20 cellular contexts compared by ENCODE assay signal in genomic region chr11:68357568-68357967, GRCh38. TPM values are rescaled to one million over a fixed set of nuclear protein-coding genes. Genes with fewer than 3 reads are reported as not detected.
A peak's percentile ranks its signal among the peaks of the same experiment; 100 is the strongest.
DNase-seq lines count a peak whose midpoint lies in the region; ATAC-seq and TF ChIP-seq lines count a peak whose summit lies in the region.
"Had no signal": no experiment of that assay in that cellular context is flagged by ENCODE, and none has a peak within 500 bp of the region (broad histone marks: within the 10 kb centered on the region; RNA-seq: fewer than 3 reads in every experiment).

No MANE protein-coding gene starts in this region.

- H3K9me3 ChIP-seq in gastroesophageal sphincter (no peaks in the 10 kb centered on the region), mesenchymal stem cell (ENCODE audit: control insufficient read depth, low read length) (peaks cover 9% of the 10 kb centered on the region), thyroid gland (no peaks in the 10 kb centered on the region)

- no peak overlapping the region for H3K4me3 ChIP-seq in coronary artery
- no peak overlapping the region for H3K4me3 ChIP-seq in gastroesophageal sphincter
- H3K4me3 ChIP-seq in mesenchymal stem cell (ENCODE audit: insufficient read depth in 1 of 2, low read depth in 1 of 2, low read length in 2 of 2): no peak overlapping the region
- no peak overlapping the region for H3K4me3 ChIP-seq in thyroid gland (replicated peaks in 1 of 3)

- no peak overlapping the region for H2BK5ac ChIP-seq in mesenchymal stem cell (ENCODE audit: low read depth, low read length, poor library complexity, severe bottlenecking)

- H3K4me1 ChIP-seq in gastroesophageal sphincter (peaks cover 7 to 66% (median 27%) of the 10 kb centered on the region in 3 donors), mesenchymal stem cell (ENCODE audit: control insufficient read depth, insufficient read depth, low read depth, low read length) (peaks cover 39% of the 10 kb centered on the region), thyroid gland (peaks cover 10 to 31% of the 10 kb centered on the region in 2 donors)

- no peak overlapping the region for H2BK120ac ChIP-seq in mesenchymal stem cell (ENCODE audit: low read depth, low read length)

- no peak overlapping the region for H2AFZ ChIP-seq in mesenchymal stem cell (ENCODE audit: low read depth, low read length)

- no peak overlapping the region for H4K91ac ChIP-seq in mesenchymal stem cell (ENCODE audit: low read length)

- H2BK12ac ChIP-seq in mesenchymal stem cell (ENCODE audit: low read length in 2 of 2): no peak overlapping the region

- H3K4ac ChIP-seq in mesenchymal stem cell (ENCODE audit: low read depth in 1 of 2, low read length in 2 of 2): no peak overlapping the region

- ATAC-seq in gastroesophageal sphincter: no peak

- H2BK15ac ChIP-seq in mesenchymal stem cell (ENCODE audit: low read depth, poor library complexity, severe bottlenecking): no peak overlapping the region

- H3K14ac ChIP-seq in mesenchymal stem cell (ENCODE audit: low read length in 2 of 2): no peak overlapping the region

- H3K36me3 ChIP-seq in gastroesophageal sphincter: peaks cover 0 to 31% of the 10 kb centered on the region in 2 donors
- peaks cover 13 to 29% of the 10 kb centered on the region in 2 experiments for H3K36me3 ChIP-seq in mesenchymal stem cell (ENCODE audit: control insufficient read depth in 1 of 2, insufficient read depth in 2 of 2, low read depth in 1 of 2, low read length in 2 of 2)
- H3K36me3 ChIP-seq in thyroid gland: peaks cover 0 to 10% of the 10 kb centered on the region in 2 donors

- intact Hi-C loops in thyroid gland (cut with DNase I): no loop called here

- DNase-seq in coronary artery (ENCODE audit: low spot score) (no peak), mesenchymal stem cell (no peak), thyroid gland (peak; percentile 41 to 42), COR-L47 (lab: John Stamatoyannopoulos, UW) (no peak), NCI-H510A (lab: John Stamatoyannopoulos, UW) (no peak), NCI-H2196 (lab: John Stamatoyannopoulos, UW; ENCODE audit: unreplicated experiment) (no peak)
- DNase-seq: C1 segment of cervical spinal cord; Caco-2; CD4-positive, alpha-beta memory T cell; Karpas-422; NCI-H1092; NCI-H1417 treated with DMSO at 0.1 percent for 48 hours; NCI-H1694 treated with DMSO at 0.1 percent for 48 hours; NCI-H2081; NCI-H2171; NCI-H524 treated with DMSO at 0.1 percent for 48 hours; NCI-H774; SIG-M5 had no signal

- H3K27ac ChIP-seq in coronary artery: peak overlapping the region; percentile 44 to 85
- peak overlapping the region in 3 of 4 donors; percentile 73 to 97 (median 92) for H3K27ac ChIP-seq in gastroesophageal sphincter
- H3K27ac ChIP-seq in mesenchymal stem cell (ENCODE audit: low read length, poor library complexity, severe bottlenecking): no peak overlapping the region
- no peak overlapping the region for H3K27ac ChIP-seq in thyroid gland
- H3K27ac ChIP-seq: HL-60 had no signal

- 82% methylated on average over 10 of the region's 14 CpGs; no CpG with 5 or more reads in 1 of the 2 donors for WGBS in gastroesophageal sphincter (ENCODE audit: low coverage in 1 of 2), 2 donors
- WGBS in mesenchymal stem cell: 97% methylated on average over 14 of the region's 14 CpGs
- WGBS in thyroid gland, 2 donors: 79 to 89% methylated on average over 9 to 11 of the region's 14 CpGs

- no peak overlapping the region for H3K9ac ChIP-seq in mesenchymal stem cell (ENCODE audit: low read length)

- H3K23ac ChIP-seq in mesenchymal stem cell (ENCODE audit: low read length in 2 of 2): no peak overlapping the region

- peak overlapping the region; percentile 51 for H2AK5ac ChIP-seq in mesenchymal stem cell (ENCODE audit: low read length, severe bottlenecking)

- H4K8ac ChIP-seq in mesenchymal stem cell (ENCODE audit: low read length): no peak overlapping the region

- no peak for TF ChIP-seq CTCF in coronary artery (IDR thresholded peaks at IDR 0.05)
- TF ChIP-seq CTCF in gastroesophageal sphincter (IDR thresholded peaks at IDR 0.05): no peak
- no peak for TF ChIP-seq CTCF in thyroid gland (IDR thresholded peaks at IDR 0.05)

- TF ChIP-seq POLR2A in gastroesophageal sphincter (IDR thresholded peaks at IDR 0.05) (no peak), thyroid gland (IDR thresholded peaks at IDR 0.05) (no peak)

- no peak for TF ChIP-seq EP300 in gastroesophageal sphincter (IDR thresholded peaks at IDR 0.05)

- peaks cover 19% of the 10 kb centered on the region for H3K79me1 ChIP-seq in mesenchymal stem cell (replicated peaks; ENCODE audit: low read length, poor library complexity, severe bottlenecking)

- H3K27me3 ChIP-seq in gastroesophageal sphincter: no peaks in the 10 kb centered on the region
- no peaks in the 10 kb centered on the region for H3K27me3 ChIP-seq in mesenchymal stem cell (ENCODE audit: control insufficient read depth in 1 of 2, insufficient read depth in 1 of 2, low read length in 2 of 2)
- H3K27me3 ChIP-seq in thyroid gland: no peaks in the 10 kb centered on the region

- H3K4me2 ChIP-seq in mesenchymal stem cell (ENCODE audit: low read length, poor library complexity, severe bottlenecking): no peak overlapping the region

- H3K18ac ChIP-seq in mesenchymal stem cell (ENCODE audit: low read depth in 1 of 2, low read length in 2 of 2): no peak overlapping the region

RNA-seq across cellular contexts. Expression of gene LRP5, which starts 45.2 kb away (rescaled TPM):
- total RNA-seq in gastroesophageal sphincter: 10 to 100 TPM; 32.6 to 68.9 (median 42.5) TPM
- polyA plus RNA-seq in mesenchymal stem cell (2013, experiment 1 of 2): 46.4 TPM
- 41.4 TPM for polyA plus RNA-seq in mesenchymal stem cell (2013, experiment 2 of 2)
- 10 to 100 TPM; 45.8 to 75.5 (median 54.3) TPM for total RNA-seq in thyroid gland

Comparison
In these comparisons a context has a peak if more than half of its experiments do, and no peak if none do; other contexts are left out.
1. DNase-seq: peak in thyroid gland (2 of 2); none in coronary artery (single experiment), mesenchymal stem cell (single experiment), COR-L47 (single experiment), NCI-H510A (single experiment) and NCI-H2196 (single experiment).
2. H3K27ac ChIP-seq: peak in coronary artery (2 of 2) and gastroesophageal sphincter (3 of 4); none in mesenchymal stem cell (single experiment) and thyroid gland (0 of 3).